Comparison of ENCODE assay signal across 8 cellular contexts in genomic region chr15:74613953-74614743, GRCh38. TPM values are rescaled to one million over a fixed set of nuclear protein-coding genes. Genes with fewer than 3 reads are reported as not detected.
DNase-seq lines count a peak whose midpoint lies in the region; ATAC-seq and TF ChIP-seq lines count a peak whose summit lies in the region.

No MANE protein-coding gene starts in this region.

- TF ChIP-seq CTCF in GM13977 (IDR thresholded peaks at IDR 0.05; ENCODE audit: extremely low read depth, insufficient read depth, missing control alignments) (no peak), fibroblast of the aortic adventitia (IDR thresholded peaks at IDR 0.05; ENCODE audit: insufficient read depth, low read length) (no peak)

- ATAC-seq in sciatic nerve (peak; percentile 0), HG03342 (IDR thresholded peaks at IDR 0.05; ENCODE audit: unreplicated experiment) (no peak)

- in situ Hi-C loops in GM13977 (cut with MboI; ENCODE audit: low pct_unique_long_range_greater_than_20kb, low sequenced_read_pairs, unreplicated experiment): no loop called here

- peak overlapping the region; percentile 96 for H3K4me3 ChIP-seq in fibroblast of the aortic adventitia (ENCODE audit: low read depth, low read length)

- intact Hi-C loops in sciatic nerve (cut with DNase I): loop anchor here (5.0 kb wide), 1 partner anchor 72 kb away; the partner anchor contains the start of gene ARID3B

- DNase-seq in GM13977 (ENCODE audit: low spot score) (peak; percentile 99), SK-N-DZ (ENCODE audit: low spot score) (peak; percentile 32), fibroblast of the aortic adventitia (ENCODE audit: low read depth) (no peak), sciatic nerve (ENCODE audit: low spot score) (no peak), SHP77 treated with DMSO at 0.1 percent for 48 hours (lab: John Stamatoyannopoulos, UW) (no peak), DMS153 (lab: John Stamatoyannopoulos, UW) (no peak), kidney glomerular epithelial cell (lab: John Stamatoyannopoulos, UW) (no peak)

RNA-seq across cellular contexts. Expression of gene CLK3, which starts 1.5 kb away (rescaled TPM):
- polyA plus RNA-seq in SK-N-DZ (2014; cell fraction: cytosol; rRNA removed): 62.6 and 81.3 TPM in 2 replicates
- polyA plus RNA-seq in SK-N-DZ (2014; cell fraction: nucleus; rRNA removed): 248 and 299 TPM in 2 replicates
- 41.5 and 52.6 TPM in 2 replicates for total RNA-seq in fibroblast of the aortic adventitia (ENCODE audit: low replicate concordance)
- total RNA-seq in sciatic nerve: 81.7 TPM

Comparison
In these comparisons a context has a peak if more than half of its experiments do, and no peak if none do; other contexts are left out.
1. DNase-seq: peak in GM13977 (single experiment) and SK-N-DZ (single experiment); none in fibroblast of the aortic adventitia (single experiment), sciatic nerve (single experiment), SHP77 treated with DMSO at 0.1 percent for 48 hours (single experiment), DMS153 (single experiment) and kidney glomerular epithelial cell (single experiment).